ENCODE assay signal across 27 cellular contexts in genomic region chr5:147287181-147287580, GRCh38. TPM values are rescaled to one million over a fixed set of nuclear protein-coding genes. Genes with fewer than 3 reads are reported as not detected.
"Had no signal": no experiment of that assay in that cellular context is flagged by ENCODE, and none has a peak within 500 bp of the region (broad histone marks: within the 10 kb centered on the region; RNA-seq: fewer than 3 reads in every experiment).

No MANE protein-coding gene starts in this region.

- H3K27me3 ChIP-seq: dorsolateral prefrontal cortex, gastrocnemius medialis, neural progenitor cell, right atrium auricular region, suprapubic skin, transverse colon, upper lobe of right lung, uterus had no signal

- H3K36me3 ChIP-seq: gastrocnemius medialis, prostate gland, right atrium auricular region, suprapubic skin, transverse colon, upper lobe of right lung, uterus had no signal

- H3K4me1 ChIP-seq: prostate gland, right atrium auricular region, suprapubic skin, transverse colon, upper lobe of right lung, uterus had no signal

- H2AFZ ChIP-seq: neural progenitor cell had no signal

- H3K27ac ChIP-seq: dorsolateral prefrontal cortex, epithelial cell of prostate, gastrocnemius medialis, neural progenitor cell, prostate gland, right atrium auricular region, suprapubic skin, transverse colon, upper lobe of right lung, uterus had no signal

- H3K4me2 ChIP-seq: neural progenitor cell, smooth muscle cell had no signal

- DNase-seq: dorsolateral prefrontal cortex; effector CD4-positive, alpha-beta T cell; endodermal cell; foreskin fibroblast; gastrocnemius medialis; head of caudate nucleus; kidney; mucosa of descending colon; naive B cell; stimulated activated CD4-positive, alpha-beta T cell treated with anti-CD3 and anti-CD28 coated beads, Interleukin-12 subunit alpha, Interleukin-12 subunit beta, amount 100 ng/mL, for 4 hours; stimulated activated CD4-positive, alpha-beta T cell treated with anti-CD3 and anti-CD28 coated beads, Interleukin-1b, Interleukin-23, amount 100 ng/mL, for 48 hours; stimulated activated CD4-positive, alpha-beta T cell treated with anti-CD3 and anti-CD28 coated beads, Interleukin-4, amount 100 ng/mL, for 1 hour; stimulated activated CD8-positive, alpha-beta memory T cell treated with anti-CD3 and anti-CD28 coated beads, Interleukin-4, amount 100 ng/mL, for 48 hours; stimulated activated naive CD4-positive, alpha-beta T cell; stimulated activated naive CD8-positive, alpha-beta T cell treated with anti-CD3 and anti-CD28 coated beads, Interleukin-15, amount 100 ng/mL, for 72 hours; transverse colon; upper lobe of right lung; uterus had no signal

- FAIRE-seq: kidney had no signal

- H3K9me3 ChIP-seq: gastrocnemius medialis, mucosa of descending colon, prostate gland, suprapubic skin, transverse colon, upper lobe of right lung, uterus had no signal

- H3K4me3 ChIP-seq: dorsolateral prefrontal cortex, gastrocnemius medialis, lung, mucosa of descending colon, neural progenitor cell, prostate gland, right atrium auricular region, smooth muscle cell, suprapubic skin, transverse colon, upper lobe of right lung, uterus had no signal

- H3K9ac ChIP-seq: neural progenitor cell had no signal

RNA-seq across cellular contexts. Expression of gene STK32A, which starts 52.4 kb away (rescaled TPM):
- total RNA-seq: glomerular endothelial cell; natural killer cell treated with Interleukin-12 subunit alpha and Interleukin-12 subunit beta and Interleukin-15 and Interleukin-18, amount 100 ng/mL, for 72 hours had no signal
